Comparison of ENCODE assay signal across 8 cellular contexts in the genomic region with DNA sequence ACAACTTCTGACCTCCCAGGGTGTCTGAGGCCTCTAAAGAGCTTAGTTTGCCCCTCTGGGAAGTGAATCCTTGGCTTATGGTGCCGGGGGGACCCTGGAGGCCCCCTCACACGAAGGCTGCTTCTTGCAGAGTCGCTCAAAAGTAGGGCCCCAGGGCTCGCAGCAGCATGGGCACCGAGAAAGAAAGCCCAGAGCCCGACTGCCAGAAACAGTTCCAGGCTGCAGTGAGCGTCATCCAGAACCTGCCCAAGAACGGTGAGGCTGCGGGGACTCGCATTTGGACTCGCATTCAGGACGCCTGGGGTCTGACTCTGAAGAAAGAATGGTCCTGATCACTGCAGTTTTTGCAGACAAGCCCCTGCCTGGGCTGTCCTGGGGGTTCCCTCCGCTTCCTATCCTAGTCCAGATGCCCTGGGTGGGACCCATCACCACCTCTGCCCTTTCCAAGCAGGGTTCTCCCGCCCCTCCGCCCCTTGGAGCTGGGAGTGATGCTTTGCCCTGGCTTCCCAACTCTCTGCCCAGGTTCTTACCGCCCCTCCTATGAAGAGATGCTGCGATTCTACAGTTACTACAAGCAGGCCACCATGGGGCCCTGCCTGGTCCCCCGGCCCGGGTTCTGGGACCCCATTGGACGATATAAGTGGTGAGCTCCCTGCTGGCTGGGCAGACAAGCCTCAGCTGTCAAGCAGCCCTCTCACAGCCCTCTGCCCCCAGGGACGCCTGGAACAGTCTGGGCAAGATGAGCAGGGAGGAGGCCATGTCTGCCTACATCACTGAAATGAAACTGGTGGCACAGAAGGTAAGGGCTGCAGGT. TPM values are rescaled to one million over a fixed set of nuclear protein-coding genes. Genes with fewer than 3 reads are reported as not detected.
DNase-seq lines count a peak whose midpoint lies in the region; ATAC-seq and TF ChIP-seq lines count a peak whose summit lies in the region.

No MANE protein-coding gene starts in this region.

- H3K4me3 ChIP-seq in fibroblast of the aortic adventitia (ENCODE audit: low read depth, low read length), result peak overlapping the region; percentile 87
- H3K4me3 ChIP-seq in rectal smooth muscle tissue (ENCODE audit: low read length), result peak overlapping the region; percentile 79

- DNase-seq in SK-N-DZ (ENCODE audit: low spot score), result peak; percentile 53
- no peak for DNase-seq in fibroblast of the aortic adventitia (ENCODE audit: low read depth)
- no peak for DNase-seq in amniotic stem cell (lab: John Stamatoyannopoulos, UW)
- no peak for DNase-seq in left lobe of liver (ENCODE audit: low spot score)
- no peak for DNase-seq in OCI-M2 (lab: John Stamatoyannopoulos, UW; ENCODE audit: unreplicated experiment)
- DNase-seq in GOT3 (lab: John Stamatoyannopoulos, UW), result no peak

- no peak for ATAC-seq in left lobe of liver

- H3K9me3 ChIP-seq in ES-I3 (ENCODE audit: control insufficient read depth, insufficient read depth, low read length), result no peaks in the 10 kb centered on the region

- H3K36me3 ChIP-seq in ES-I3 (ENCODE audit: insufficient read depth, low read length) (no peaks in the 10 kb centered on the region), rectal smooth muscle tissue (ENCODE audit: control insufficient read depth, insufficient read depth, low read length) (peaks cover 2% of the 10 kb centered on the region)

- H3K27ac ChIP-seq in rectal smooth muscle tissue (ENCODE audit: low read depth, low read length), result peak overlapping the region; percentile 88

- TF ChIP-seq CTCF in fibroblast of the aortic adventitia (IDR thresholded peaks at IDR 0.05; ENCODE audit: insufficient read depth, low read length), result no peak

- H3K4me1 ChIP-seq in ES-I3 (ENCODE audit: insufficient read depth, low read length) (peaks cover 13% of the 10 kb centered on the region; the same call in 1 of the 2 replicates), rectal smooth muscle tissue (ENCODE audit: control insufficient read depth, insufficient read depth, low read length) (peaks cover 6% of the 10 kb centered on the region)

- H3K9ac ChIP-seq in ES-I3 (ENCODE audit: low read depth, low read length) (peak overlapping the region; percentile 39; the same call in 1 of the 2 replicates), rectal smooth muscle tissue (ENCODE audit: low read length) (peak overlapping the region; percentile 46)

- no peaks in the 10 kb centered on the region for H3K27me3 ChIP-seq in rectal smooth muscle tissue (ENCODE audit: control insufficient read depth, insufficient read depth, low read length)

RNA-seq across cellular contexts. Expression of gene ACBD4, which starts 0.7 kb away (rescaled TPM):
- 6.4 TPM in 2 replicates for polyA plus RNA-seq in SK-N-DZ (2014; cell fraction: cytosol; rRNA removed)
- polyA plus RNA-seq in SK-N-DZ (2014; cell fraction: nucleus; rRNA removed), result 21.1 and 23.7 TPM in 2 replicates
- total RNA-seq in fibroblast of the aortic adventitia (ENCODE audit: low replicate concordance), result 5.9 and 7.4 TPM in 2 replicates
- 90.3 TPM for total RNA-seq in left lobe of liver

RNA-seq across cellular contexts. Expression of gene PLCD3, which starts 3.9 kb away (rescaled TPM):
- polyA plus RNA-seq in SK-N-DZ (2014; cell fraction: cytosol; rRNA removed), result 14.7 and 16.2 TPM in 2 replicates
- polyA plus RNA-seq in SK-N-DZ (2014; cell fraction: nucleus; rRNA removed), result 17.1 and 17.3 TPM in 2 replicates
- total RNA-seq in fibroblast of the aortic adventitia (ENCODE audit: low replicate concordance) (56.0 and 86.3 TPM in 2 replicates), left lobe of liver (3.4 TPM)

RNA-seq across cellular contexts. Expression of gene HEXIM1, which starts 12.1 kb away (rescaled TPM):
- 1.4 TPM in 2 replicates for polyA plus RNA-seq in SK-N-DZ (2014; cell fraction: cytosol; rRNA removed)
- polyA plus RNA-seq in SK-N-DZ (2014; cell fraction: nucleus; rRNA removed), result 0.97 and 2.7 TPM in 2 replicates
- total RNA-seq in fibroblast of the aortic adventitia (ENCODE audit: low replicate concordance) (9.2 and 10.0 TPM in 2 replicates), left lobe of liver (29.3 TPM)

RNA-seq across cellular contexts. Expression of gene HEXIM2, which starts 25.5 kb away (rescaled TPM):
- polyA plus RNA-seq in SK-N-DZ (2014; cell fraction: cytosol; rRNA removed), result 9.7 and 10.2 TPM in 2 replicates
- polyA plus RNA-seq in SK-N-DZ (2014; cell fraction: nucleus; rRNA removed), result 7.2 and 8.5 TPM in 2 replicates
- total RNA-seq in fibroblast of the aortic adventitia (ENCODE audit: low replicate concordance), result 6.1 and 37.7 TPM in 2 replicates
- 14.2 TPM for total RNA-seq in left lobe of liver

Comparison
In these comparisons a context has a peak if more than half of its experiments do, and no peak if none do; other contexts are left out.
1. RNA of gene ACBD4, which starts 0.7 kb away (total RNA-seq): 90.3 TPM in left lobe of liver (single experiment); 5.9 to 7.4 TPM in fibroblast of the aortic adventitia; every median in the first group is over 10 times any median in the second.
2. RNA of gene PLCD3, which starts 3.9 kb away (total RNA-seq): 56.0 to 86.3 TPM in fibroblast of the aortic adventitia; 3.4 TPM in left lobe of liver (single experiment); every median in the first group is over 10 times any median in the second.